ENCODE assay signal across 26 cellular contexts in genomic region chr11:70548976-70549375, GRCh38.
A peak's percentile ranks its signal among the peaks of the same experiment; 100 is the strongest.
DNase-seq lines count a peak whose midpoint lies in the region; ATAC-seq, FAIRE-seq and TF ChIP-seq lines count a peak whose summit lies in the region.
"Had no signal": no experiment of that assay in that cellular context is flagged by ENCODE, and none has a peak within 500 bp of the region (broad histone marks: within the 10 kb centered on the region; RNA-seq: fewer than 3 reads in every experiment).

No MANE protein-coding gene starts in this region.

- H3K36me3 ChIP-seq in GM23338 (ENCODE audit: insufficient read depth): no peaks in the 10 kb centered on the region
- H3K36me3 ChIP-seq in Karpas-422 (ENCODE audit: insufficient read depth, low read length): no peaks in the 10 kb centered on the region
- no peaks in the 10 kb centered on the region for H3K36me3 ChIP-seq in bronchial epithelial cell (ENCODE audit: control insufficient read depth, insufficient read depth, low read length)
- no peaks in the 10 kb centered on the region for H3K36me3 ChIP-seq in osteoblast (ENCODE audit: insufficient read depth, low read length)
- no peaks in the 10 kb centered on the region for H3K36me3 ChIP-seq in gastroesophageal sphincter
- H3K36me3 ChIP-seq: BLaER1 treated with 17β-estradiol and CSF1 and Interleukin-3, amounts not matched to agents 10 nM and 100 nM had no signal

- peaks cover 17% of the 10 kb centered on the region for H3K4me1 ChIP-seq in GM23338 (ENCODE audit: insufficient read depth)
- no peaks in the 10 kb centered on the region for H3K4me1 ChIP-seq in Karpas-422 (ENCODE audit: low read length)
- no peaks in the 10 kb centered on the region for H3K4me1 ChIP-seq in osteoblast (ENCODE audit: insufficient read depth, low read length)
- no peaks in the 10 kb centered on the region for H3K4me1 ChIP-seq in gastroesophageal sphincter
- H3K4me1 ChIP-seq: A549 had no signal

- H3K27me3 ChIP-seq in GM23338 (ENCODE audit: insufficient read depth) (no peaks in the 10 kb centered on the region), Karpas-422 (ENCODE audit: low read length) (no peaks in the 10 kb centered on the region), bronchial epithelial cell (ENCODE audit: control insufficient read depth, insufficient read depth, low read length) (no peaks in the 10 kb centered on the region), osteoblast (ENCODE audit: insufficient read depth, low read length) (no peaks in the 10 kb centered on the region), gastroesophageal sphincter (no peaks in the 10 kb centered on the region)
- H3K27me3 ChIP-seq: BLaER1 treated with 17β-estradiol and CSF1 and Interleukin-3, amounts not matched to agents 10 nM and 100 nM had no signal

- H3K9me2 ChIP-seq in GM23338 (ENCODE audit: insufficient read depth): no peaks in the 10 kb centered on the region
- H3K9me2 ChIP-seq in Karpas-422 (replicated peaks; ENCODE audit: insufficient read depth, low read length): no peaks in the 10 kb centered on the region

- H3K9me3 ChIP-seq in Karpas-422 (ENCODE audit: low read length): no peaks in the 10 kb centered on the region
- no peaks in the 10 kb centered on the region for H3K9me3 ChIP-seq in osteoblast (ENCODE audit: low read depth, low read length)
- no peaks in the 10 kb centered on the region for H3K9me3 ChIP-seq in gastroesophageal sphincter
- H3K9me3 ChIP-seq: A549; BLaER1 treated with 17β-estradiol and CSF1 and Interleukin-3, amounts not matched to agents 10 nM and 100 nM had no signal

- DNase-seq in GM23338 (ENCODE audit: low spot score) (peak; percentile 33), Karpas-422 (peak; percentile 38), bronchial epithelial cell (ENCODE audit: low read depth) (no peak), osteoblast (ENCODE audit: insufficient read length, low spot score, missing footprints) (peak; percentile 66), GF-D8 (lab: John Stamatoyannopoulos, UW) (no peak), activated T-cell treated with anti-CD3 and anti-CD28 coated beads for 4 hours (no peak)
- DNase-seq: AML-193; CD4-positive, alpha-beta T cell; COR-L47; DMS79; EL; GM23248; HCEC 1CT; Kasumi-1; NCI-H1105 treated with DMSO at 0.1 percent for 48 hours; NCI-H2029 treated with DMSO at 0.1 percent for 48 hours; NCI-H446 treated with DMSO at 0.1 percent for 48 hours; NCI-H82; T-helper 1 cell had no signal

- H2AFZ ChIP-seq in GM23338 (no peak overlapping the region), Karpas-422 (ENCODE audit: low read length) (no peak overlapping the region), osteoblast (ENCODE audit: low read length) (no peak overlapping the region)
- H2AFZ ChIP-seq: GM23248, PC-9 had no signal

- no peak for TF ChIP-seq EP300 in gastroesophageal sphincter (IDR thresholded peaks at IDR 0.05)

- no peak for ATAC-seq in GM23338
- ATAC-seq in gastroesophageal sphincter: no peak
- ATAC-seq: A549 had no signal

- H3K27ac Mint-ChIP-seq in GM23338: no peak overlapping the region
- H3K27ac Mint-ChIP-seq: CD4-positive, alpha-beta T cell; IgD-negative memory B cell had no signal

- no peaks in the 10 kb centered on the region for H3K9me3 Mint-ChIP-seq in GM23338
- H3K9me3 Mint-ChIP-seq: CD4-positive, alpha-beta T cell; IgD-negative memory B cell had no signal

- H3K36me3 Mint-ChIP-seq in GM23338 (ENCODE audit: low read depth): no peaks in the 10 kb centered on the region; the same call in 2 of the 3 replicates

- TF ChIP-seq POLR2A in gastroesophageal sphincter (IDR thresholded peaks at IDR 0.05): no peak

- no peaks in the 10 kb centered on the region; the same call in 1 of the 2 replicates for H3K79me2 ChIP-seq in GM23338 (replicated peaks; ENCODE audit: insufficient read depth)
- H3K79me2 ChIP-seq in Karpas-422 (ENCODE audit: low read length): no peaks in the 10 kb centered on the region
- no peaks in the 10 kb centered on the region for H3K79me2 ChIP-seq in osteoblast (ENCODE audit: insufficient read depth, low read length)

- 94 to 100% methylated on average over 3 of the region's 15 CpGs for WGBS in gastroesophageal sphincter (ENCODE audit: low coverage in 1 of 2), 2 donors

- H3K9ac ChIP-seq in Karpas-422 (ENCODE audit: low read length): no peak overlapping the region
- H3K9ac ChIP-seq: BLaER1 treated with 17β-estradiol and CSF1 and Interleukin-3, amounts not matched to agents 10 nM and 100 nM; GM23248 had no signal

- H3K4me3 ChIP-seq in GM23338 (no peak overlapping the region), Karpas-422 (ENCODE audit: low read length) (no peak overlapping the region), bronchial epithelial cell (ENCODE audit: low read depth, low read length) (no peak overlapping the region), osteoblast (ENCODE audit: insufficient read depth, low read length) (no peak overlapping the region), gastroesophageal sphincter (no peak overlapping the region)
- H3K4me3 ChIP-seq: A549; BLaER1 treated with 17β-estradiol and CSF1 and Interleukin-3, amounts not matched to agents 10 nM and 100 nM; GM23248; PC-9 had no signal

- H3K4me2 ChIP-seq in GM23338 (no peak overlapping the region), Karpas-422 (ENCODE audit: low read depth, low read length, poor library complexity, severe bottlenecking) (no peak overlapping the region), osteoblast (ENCODE audit: insufficient read depth, low read length) (no peak overlapping the region)
- H3K4me2 ChIP-seq: A549; BLaER1 treated with 17β-estradiol and CSF1 and Interleukin-3, amounts not matched to agents 10 nM and 100 nM; PC-9 had no signal

- H3K27me3 Mint-ChIP-seq in GM23338 (ENCODE audit: insufficient read depth, low read depth, poor library complexity): peaks cover 26% of the 10 kb centered on the region

- H3K4me1 Mint-ChIP-seq in GM23338: peaks cover 44% of the 10 kb centered on the region
- H3K4me1 Mint-ChIP-seq: IgD-negative memory B cell had no signal

- H3K27ac ChIP-seq in GM23338 (ENCODE audit: low read depth) (no peak overlapping the region), Karpas-422 (ENCODE audit: low read length) (no peak overlapping the region), osteoblast (ENCODE audit: low read depth, low read length) (no peak overlapping the region), gastroesophageal sphincter (no peak overlapping the region)
- H3K27ac ChIP-seq: A549; BLaER1 treated with 17β-estradiol and CSF1 and Interleukin-3, amounts not matched to agents 10 nM and 100 nM; GM23248; PC-9 had no signal

- no peaks in the 10 kb centered on the region for H3F3A ChIP-seq in GM23338 (replicated peaks; ENCODE audit: low read depth)

- TF ChIP-seq CTCF in GM23338 (conservative IDR thresholded peaks at IDR 0.05; ENCODE audit: low read depth in 2 of 2): peak in 1 of 2 experiments; percentile 47; a peak in 2 of 4 replicates
- no peak for TF ChIP-seq CTCF in bronchial epithelial cell (IDR thresholded peaks at IDR 0.05; ENCODE audit: insufficient read depth, low read length, severe bottlenecking)
- no peak for TF ChIP-seq CTCF in osteoblast (IDR thresholded peaks at IDR 0.05; ENCODE audit: extremely low read depth, low read depth, low read length)
- TF ChIP-seq CTCF in gastroesophageal sphincter (IDR thresholded peaks at IDR 0.05): no peak

- no peak overlapping the region for H3K4me3 Mint-ChIP-seq in GM23338
- H3K4me3 Mint-ChIP-seq: CD4-positive, alpha-beta T cell; IgD-negative memory B cell had no signal

- H4K20me1 ChIP-seq in GM23338 (replicated peaks; ENCODE audit: insufficient read depth) (no peaks in the 10 kb centered on the region), Karpas-422 (ENCODE audit: insufficient read depth, low read depth, low read length) (no peaks in the 10 kb centered on the region), osteoblast (ENCODE audit: insufficient read depth, low read length) (no peaks in the 10 kb centered on the region)

- FAIRE-seq in bronchial epithelial cell (lab: Jason Lieb, UNC): peak; percentile 32
- FAIRE-seq: A549, GM12892, GM19239 had no signal

TF ChIP-seq in GM23338, 12 proteins besides CTCF, POLR2A, EP300 and RAD21 (continues in another document):
- no peak for TF ChIP-seq CREB1 (CRISPR knock-in tag; IDR thresholded peaks at IDR 0.05; ENCODE audit: low read depth)
- TF ChIP-seq JUNB (IDR thresholded peaks at IDR 0.05; ENCODE audit: unreplicated experiment): no peak
- no peak for TF ChIP-seq POLR2AphosphoS5 (IDR thresholded peaks at IDR 0.05; ENCODE audit: low read depth)
- no peak for TF ChIP-seq ZNF114 (CRISPR knock-in tag; IDR thresholded peaks at IDR 0.05)

Comparison
In these comparisons a context has a peak if more than half of its experiments do, and no peak if none do; other contexts are left out.
1. DNase-seq: peak in GM23338 (single experiment), Karpas-422 (single experiment) and osteoblast (single experiment); none in bronchial epithelial cell (single experiment), GF-D8 (single experiment) and activated T-cell treated with anti-CD3 and anti-CD28 coated beads for 4 hours (single experiment).